In genomic region chr17:4101127-4101798, GRCh38 we compare ENCODE assay signal across 1 cellular context.
A peak's percentile ranks its signal among the peaks of the same experiment; 100 is the strongest.
TF ChIP-seq lines count a peak whose summit lies in the region.

No MANE protein-coding gene starts in this region.

TF ChIP-seq in K562, 482 proteins besides CTCF, POLR2A, EP300 and RAD21 (continued from another document and continues in another):
- peak; percentile 95 for TF ChIP-seq NFE2 (IDR thresholded peaks at IDR 0.05; ENCODE audit: low read depth)
- peak; percentile 88; the same call in 1 of the 2 replicates for TF ChIP-seq SMARCE1 (IDR thresholded peaks at IDR 0.05)
- peak; percentile 74; the same call in 1 of the 2 replicates for TF ChIP-seq LEF1 (IDR thresholded peaks at IDR 0.05)
- TF ChIP-seq CEBPG (CRISPR knock-in tag; IDR thresholded peaks at IDR 0.05) = no peak
- no peak for TF ChIP-seq CEBPG (tag; conservative IDR thresholded peaks at IDR 0.05 in 1 of 2, IDR thresholded peaks at IDR 0.05 in 1 of 2)
- TF ChIP-seq TFE3 (CRISPR knock-in tag; IDR thresholded peaks at IDR 0.05) = no peak
- TF ChIP-seq NFIC (IDR thresholded peaks at IDR 0.05) = no peak
- 0 out of 2 replicates have a peak, but pooled peaks have one; percentile 59 for TF ChIP-seq HDGF (IDR thresholded peaks at IDR 0.05)
- TF ChIP-seq DEAF1 (CRISPR knock-in tag; IDR thresholded peaks at IDR 0.05) = no peak
- TF ChIP-seq TCF7L2 (IDR thresholded peaks at IDR 0.05; ENCODE audit: low read depth, low read length) = no peak
- TF ChIP-seq POLR3G (IDR thresholded peaks at IDR 0.05; ENCODE audit: extremely low read depth, insufficient read length, insufficient replicate concordance) = no peak
- TF ChIP-seq FOXK2 (conservative IDR thresholded peaks at IDR 0.05 in 1 of 2, IDR thresholded peaks at IDR 0.05 in 1 of 2; ENCODE audit: low read depth in 2 of 2) = peak; percentile 73 to 88; a peak in 3 of 4 replicates
- TF ChIP-seq NRF1 (conservative IDR thresholded peaks at IDR 0.05 in 1 of 2, IDR thresholded peaks at IDR 0.05 in 1 of 2) = peak; percentile 48 to 49
- no peak for TF ChIP-seq ZNF408 (CRISPR knock-in tag; IDR thresholded peaks at IDR 0.05; ENCODE audit: low read depth)
- peak in 1 of 2 experiments; percentile 39; a peak in 1 of 4 replicates for TF ChIP-seq MLLT1 (IDR thresholded peaks at IDR 0.05)
- TF ChIP-seq C11orf30 (IDR thresholded peaks at IDR 0.05; ENCODE audit: low read depth) = peak; percentile 93
- no peak for TF ChIP-seq ZNF586 (CRISPR knock-in tag; conservative IDR thresholded peaks at IDR 0.05)
- peak; percentile 91 for TF ChIP-seq MAFG (tag; conservative IDR thresholded peaks at IDR 0.05)
- TF ChIP-seq NBN (IDR thresholded peaks at IDR 0.05; ENCODE audit: low read depth) = peak; percentile 89; the same call in 1 of the 2 replicates
- peak; percentile 58; the same call in 1 of the 2 replicates for TF ChIP-seq NKRF (IDR thresholded peaks at IDR 0.05; ENCODE audit: borderline replicate concordance)
- TF ChIP-seq MTA1 (IDR thresholded peaks at IDR 0.05; ENCODE audit: borderline replicate concordance) = peak; percentile 44; the same call in 1 of the 2 replicates
- TF ChIP-seq CXXC5 (CRISPR knock-in tag; IDR thresholded peaks at IDR 0.05) = 0 out of 2 replicates have a peak, but pooled peaks have one; percentile 10
- TF ChIP-seq ZNF766 (CRISPR knock-in tag; conservative IDR thresholded peaks at IDR 0.05) = peak; percentile 68
- 0 out of 4 replicates have a peak, but pooled peaks of 1 of the 2 experiments have one; percentile 9 for TF ChIP-seq TRIM24 (IDR thresholded peaks at IDR 0.05)
- no peak for TF ChIP-seq POLR2AphosphoS5 (IDR thresholded peaks at IDR 0.05; ENCODE audit: control insufficient read depth, insufficient read depth, low read depth, low read length)
- TF ChIP-seq ZEB2 (IDR thresholded peaks at IDR 0.05) = peak; percentile 52; the same call in 1 of the 2 replicates
- no peak for TF ChIP-seq ZNF24 (IDR thresholded peaks at IDR 0.05)
- no peak for TF ChIP-seq ZNF217 (CRISPR knock-in tag; IDR thresholded peaks at IDR 0.05)
- TF ChIP-seq BMI1 (IDR thresholded peaks at IDR 0.05; ENCODE audit: low read length) = no peak
- peak; percentile 48; the same call in 1 of the 2 replicates for TF ChIP-seq ATF7 (IDR thresholded peaks at IDR 0.05)
- TF ChIP-seq JUND (IDR thresholded peaks at IDR 0.05; ENCODE audit: borderline replicate concordance, low read depth, low read length) = peak; percentile 41; the same call in 1 of the 2 replicates
- 0 out of 3 replicates have a peak, but pooled peaks have one; percentile 24 for TF ChIP-seq JUND (tag; IDR thresholded peaks at IDR 0.05; ENCODE audit: borderline replicate concordance, low read depth, low read length)
- TF ChIP-seq ARID1B (IDR thresholded peaks at IDR 0.05) = peak; percentile 79
- 0 out of 2 replicates have a peak, but pooled peaks have one; percentile 34 for TF ChIP-seq OTX1 (CRISPR knock-in tag; IDR thresholded peaks at IDR 0.05)
- TF ChIP-seq DLX4 (CRISPR knock-in tag; IDR thresholded peaks at IDR 0.05) = no peak
- peak; percentile 40; the same call in 1 of the 2 replicates for TF ChIP-seq ZNF263 (CRISPR knock-in tag; IDR thresholded peaks at IDR 0.05; ENCODE audit: borderline replicate concordance)
- TF ChIP-seq ZNF197 (CRISPR knock-in tag; IDR thresholded peaks at IDR 0.05; ENCODE audit: low read depth) = no peak
- no peak for TF ChIP-seq GTF2E2 (tag; IDR thresholded peaks at IDR 0.05)
- peak; percentile 82 for TF ChIP-seq MAFF (IDR thresholded peaks at IDR 0.05; ENCODE audit: low read length)
- TF ChIP-seq STAT5B (CRISPR knock-in tag; IDR thresholded peaks at IDR 0.05) = no peak
- peak in 1 of 2 experiments; percentile 45; a peak in 1 of 4 replicates for TF ChIP-seq ZNF318 (IDR thresholded peaks at IDR 0.05; ENCODE audit: borderline replicate concordance in 1 of 2, low read depth in 1 of 2)
- no peak for TF ChIP-seq MCM3 (IDR thresholded peaks at IDR 0.05)
- TF ChIP-seq TOE1 (IDR thresholded peaks at IDR 0.05; ENCODE audit: borderline replicate concordance) = 0 out of 2 replicates have a peak, but pooled peaks have one; percentile 37
- TF ChIP-seq TOE1 (CRISPR knock-in tag; IDR thresholded peaks at IDR 0.05; ENCODE audit: borderline replicate concordance, low read depth) = no peak
- no peak for TF ChIP-seq STAG1 (CRISPR knock-in tag; IDR thresholded peaks at IDR 0.05; ENCODE audit: borderline replicate concordance)
- TF ChIP-seq CBX2 (IDR thresholded peaks at IDR 0.05; ENCODE audit: insufficient read depth, low read length, poor library complexity, severe bottlenecking) = no peak
- TF ChIP-seq KAT2B (IDR thresholded peaks at IDR 0.05; ENCODE audit: low read depth, low read length) = no peak
- TF ChIP-seq RAD51 (IDR thresholded peaks at IDR 0.05; ENCODE audit: borderline replicate concordance, low read depth) = no peak
- TF ChIP-seq ETV1 (tag; conservative IDR thresholded peaks at IDR 0.05; ENCODE audit: low read depth) = peak; percentile 39; the same call in 1 of the 2 replicates
- TF ChIP-seq HDAC1 (IDR thresholded peaks at IDR 0.05) = peak in 1 of 2 experiments; percentile 51; a peak in 1 of 4 replicates
- no peak for TF ChIP-seq ZSCAN32 (CRISPR knock-in tag; IDR thresholded peaks at IDR 0.05)
- no peak for TF ChIP-seq ZNF57 (CRISPR knock-in tag; IDR thresholded peaks at IDR 0.05)
- 0 out of 2 replicates have a peak, but pooled peaks have one; percentile 17 for TF ChIP-seq RNF2 (IDR thresholded peaks at IDR 0.05)
- no peak for TF ChIP-seq THRAP3 (IDR thresholded peaks at IDR 0.05; ENCODE audit: borderline replicate concordance)
- peak; percentile 46; the same call in 1 of the 2 replicates for TF ChIP-seq EP400 (IDR thresholded peaks at IDR 0.05)
- TF ChIP-seq SUPT5H (IDR thresholded peaks at IDR 0.05) = no peak
